1 cellular context compared by ENCODE assay signal in genomic region chr1:79197421-79197820, GRCh38.
TF ChIP-seq lines count a peak whose summit lies in the region.

No MANE protein-coding gene starts in this region.

TF ChIP-seq in SK-N-SH treated with all-trans-retinoic acid at 6 μM for 48 hours, 23 proteins besides CTCF, POLR2A, EP300 and RAD21 (continued from another document):
- no peak for TF ChIP-seq GLIS3 (CRISPR knock-in tag; IDR thresholded peaks at IDR 0.05)
- no peak for TF ChIP-seq ISL1 (CRISPR knock-in tag; IDR thresholded peaks at IDR 0.05)
- no peak for TF ChIP-seq CSRNP3 (CRISPR knock-in tag; IDR thresholded peaks at IDR 0.05)
- TF ChIP-seq OSR1 (CRISPR knock-in tag; IDR thresholded peaks at IDR 0.05), result no peak
- no peak for TF ChIP-seq CSDC2 (CRISPR knock-in tag; IDR thresholded peaks at IDR 0.05)
- no peak for TF ChIP-seq ZC3H10 (CRISPR knock-in tag; IDR thresholded peaks at IDR 0.05)
- TF ChIP-seq BACH2 (CRISPR knock-in tag; IDR thresholded peaks at IDR 0.05; ENCODE audit: borderline replicate concordance), result no peak
- no peak for TF ChIP-seq ZNF565 (CRISPR knock-in tag; conservative IDR thresholded peaks at IDR 0.05; ENCODE audit: low read depth)
